10 cellular contexts compared by ENCODE assay signal in the genomic region with DNA sequence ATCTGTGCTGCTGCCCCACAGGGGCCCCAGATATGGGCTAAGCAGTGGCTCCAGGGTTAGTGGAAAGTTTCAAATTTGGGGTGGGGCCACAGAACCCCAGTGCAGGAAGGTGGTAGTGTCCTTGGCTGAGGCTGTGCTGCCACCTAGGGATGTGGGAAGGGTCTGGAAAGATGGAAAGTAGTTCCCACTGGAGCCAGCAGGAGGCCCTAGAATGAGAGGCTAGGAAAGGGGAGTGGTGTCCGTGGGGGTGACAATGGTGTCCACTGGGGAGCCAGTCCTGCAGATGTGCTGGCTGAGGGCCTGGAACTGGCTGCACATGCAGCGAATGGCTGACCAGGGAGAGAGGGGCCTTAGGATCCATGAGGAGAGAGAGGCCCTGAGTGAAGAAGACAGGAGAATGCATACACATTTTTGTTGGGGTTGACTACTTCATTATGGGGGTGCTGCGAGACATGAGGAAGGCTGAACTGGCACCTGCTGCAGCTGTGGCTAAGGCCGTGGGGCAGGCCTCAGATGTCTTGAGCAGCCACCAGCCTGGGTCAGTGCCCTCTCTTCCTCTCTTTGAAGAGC. TPM values are rescaled to one million over a fixed set of nuclear protein-coding genes. Genes with fewer than 3 reads are reported as not detected.
A peak's percentile ranks its signal among the peaks of the same experiment; 100 is the strongest.
DNase-seq lines count a peak whose midpoint lies in the region; ATAC-seq and TF ChIP-seq lines count a peak whose summit lies in the region.
"Had no signal": no experiment of that assay in that cellular context is flagged by ENCODE, and none has a peak within 500 bp of the region (broad histone marks: within the 10 kb centered on the region; RNA-seq: fewer than 3 reads in every experiment).

No MANE protein-coding gene starts in this region.

- H3K4me1 ChIP-seq in SK-N-SH (ENCODE audit: control insufficient read depth in 1 of 2, insufficient read depth in 2 of 2, low read depth in 1 of 2, low read length in 1 of 2) (peaks cover 0 to 4% of the 10 kb centered on the region in 2 experiments; a peak in 1 of 4 replicates), vagina (no peaks in the 10 kb centered on the region)
- H3K4me1 ChIP-seq: parathyroid adenoma had no signal

- H3K27ac ChIP-seq in SK-N-SH (ENCODE audit: low read depth in 2 of 2, low read length in 1 of 2) (no peak overlapping the region), vagina (no peak overlapping the region)
- H3K27ac ChIP-seq: parathyroid adenoma, SK-N-MC had no signal

- H3K9me3 Mint-ChIP-seq in stimulated activated memory B cell treated with anti-CD40 and anti-IgM and Interleukin-4, amounts not matched to agents 10 μg/mL and 1 μg/mL and 100 μg/mL, for 72 hours = no peaks in the 10 kb centered on the region

- ATAC-seq in stimulated activated memory B cell treated with anti-CD40 and anti-IgM and Interleukin-4, amounts not matched to agents 10 μg/mL and 1 μg/mL and 100 μg/mL, for 72 hours = peak; percentile 14
- ATAC-seq in HG02870 (IDR thresholded peaks at IDR 0.05; ENCODE audit: unreplicated experiment) = no peak

- DNase-seq in CMK (ENCODE audit: low read depth) = peak; percentile 9
- DNase-seq in H4 (ENCODE audit: low spot score) = peak; percentile 48
- peak; percentile 80 for DNase-seq in SK-N-SH
- DNase-seq in glomerular endothelial cell (ENCODE audit: extremely low read depth, low read depth, low spot score) = peak; percentile 29
- no peak for DNase-seq in effector CD8-positive, alpha-beta T cell (lab: John Stamatoyannopoulos, UW)
- no peak for DNase-seq in vagina (ENCODE audit: extremely low spot score in 2 of 2)

- H2AFZ ChIP-seq in SK-N-SH (ENCODE audit: low read depth) = no peak overlapping the region
- H2AFZ ChIP-seq: parathyroid adenoma had no signal

- no peaks in the 10 kb centered on the region for H3K9me3 ChIP-seq in SK-N-SH
- H3K9me3 ChIP-seq in vagina = no peaks in the 10 kb centered on the region

- H3K9me2 ChIP-seq in SK-N-SH = no peaks in the 10 kb centered on the region

- no peak for TF ChIP-seq POLR2A in vagina (IDR thresholded peaks at IDR 0.05)

- no peaks in the 10 kb centered on the region for H4K20me1 ChIP-seq in SK-N-SH (ENCODE audit: insufficient read depth)

- peak; percentile 64 for TF ChIP-seq CTCF in SK-N-SH (IDR thresholded peaks at IDR 0.05)
- TF ChIP-seq CTCF in vagina (IDR thresholded peaks at IDR 0.05) = no peak

- CTCF ChIA-PET in SK-N-SH (lab: Yijun Ruan, JAX) = interaction anchor here (0.6 to 1.6 kb wide), 15 partner anchors 9 to 400 kb away, joined by 3 to 5 read pairs (median 3); no protein-coding TSS in a partner anchor

- intact Hi-C loops in vagina (cut with DNase I) = no loop called here

- H3K27me3 Mint-ChIP-seq in stimulated activated memory B cell treated with anti-CD40 and anti-IgM and Interleukin-4, amounts not matched to agents 10 μg/mL and 1 μg/mL and 100 μg/mL, for 72 hours = no peaks in the 10 kb centered on the region

- no peak overlapping the region for H3K4me2 ChIP-seq in SK-N-SH

- H3K4me3 Mint-ChIP-seq in stimulated activated memory B cell treated with anti-CD40 and anti-IgM and Interleukin-4, amounts not matched to agents 10 μg/mL and 1 μg/mL and 100 μg/mL, for 72 hours = no peak overlapping the region

- no peak overlapping the region for H3K27ac Mint-ChIP-seq in stimulated activated memory B cell treated with anti-CD40 and anti-IgM and Interleukin-4, amounts not matched to agents 10 μg/mL and 1 μg/mL and 100 μg/mL, for 72 hours

- H3K79me2 ChIP-seq in SK-N-SH (ENCODE audit: insufficient read depth) = no peaks in the 10 kb centered on the region
- H3K79me2 ChIP-seq: parathyroid adenoma had no signal

- 67% methylated on average over 3 of the region's 4 CpGs for WGBS in SK-N-SH (ENCODE audit: low lambda C conversion rate)

- H3K36me3 ChIP-seq in SK-N-SH (replicated peaks in 1 of 2; ENCODE audit: control insufficient read depth in 1 of 2, insufficient read depth in 2 of 2, low read length in 1 of 2) (no peaks in the 10 kb centered on the region), vagina (no peaks in the 10 kb centered on the region)

- no peak for TF ChIP-seq EP300 in SK-N-SH (IDR thresholded peaks at IDR 0.05; ENCODE audit: borderline replicate concordance in 1 of 2, low read depth in 1 of 2, low read length in 1 of 2)

- POLR2A ChIA-PET in SK-N-SH (lab: Yijun Ruan, JAX) = interaction anchor here (1.2 kb wide), 1 partner anchor 33 kb away, joined by 3 read pairs; no protein-coding TSS in a partner anchor

- no peak overlapping the region for H3K9ac ChIP-seq in SK-N-SH
- H3K9ac ChIP-seq: parathyroid adenoma had no signal

- H3K27me3 ChIP-seq in SK-N-SH (ENCODE audit: insufficient read depth) (no peaks in the 10 kb centered on the region), vagina (no peaks in the 10 kb centered on the region)

- H3K36me3 Mint-ChIP-seq in stimulated activated memory B cell treated with anti-CD40 and anti-IgM and Interleukin-4, amounts not matched to agents 10 μg/mL and 1 μg/mL and 100 μg/mL, for 72 hours = no peaks in the 10 kb centered on the region

- TF ChIP-seq RAD21 in SK-N-SH (IDR thresholded peaks at IDR 0.05; ENCODE audit: low read length) = peak; percentile 71

- H3F3A ChIP-seq in SK-N-SH (replicated peaks; ENCODE audit: insufficient read depth) = no peaks in the 10 kb centered on the region

- no peaks in the 10 kb centered on the region for H3K4me1 Mint-ChIP-seq in stimulated activated memory B cell treated with anti-CD40 and anti-IgM and Interleukin-4, amounts not matched to agents 10 μg/mL and 1 μg/mL and 100 μg/mL, for 72 hours

- H3K4me3 ChIP-seq in SK-N-SH (ENCODE audit: low read depth in 2 of 2, low read length in 1 of 2) (no peak overlapping the region; a peak in 1 of 4 replicates), vagina (no peak overlapping the region)
- H3K4me3 ChIP-seq: SK-N-MC had no signal

TF ChIP-seq in SK-N-SH, 30 proteins besides CTCF, POLR2A, EP300 and RAD21:
- TF ChIP-seq POLR2AphosphoS5 (IDR thresholded peaks at IDR 0.05; ENCODE audit: low read depth, low read length) (no peak), SMC3 (IDR thresholded peaks at IDR 0.05; ENCODE audit: low read depth, low read length) (peak; percentile 64; the same call in 1 of the 2 replicates)

RNA-seq across cellular contexts. Expression of a gene that starts 21.1 kb away (rescaled TPM):
- total RNA-seq in H4 (2014; rRNA removed; shearing (Covaris generic)) = not detected in 2 replicates
- polyA plus RNA-seq in SK-N-SH (2012; rRNA removed) = not detected in 2 replicates
- polyA plus RNA-seq in SK-N-SH (2012; cell fraction: cytosol; rRNA removed) = not detected in 2 replicates
- not detected in 2 replicates for polyA plus RNA-seq in SK-N-SH (2012; cell fraction: nucleus; rRNA removed)
- total RNA-seq in glomerular endothelial cell = not detected in 2 replicates
- total RNA-seq in vagina = not detected

RNA-seq across cellular contexts. Expression of a gene that starts 33.3 kb away (rescaled TPM):
- 93.7 and 110 TPM in 2 replicates for total RNA-seq in H4 (2014; rRNA removed; shearing (Covaris generic))
- polyA plus RNA-seq in SK-N-SH (2012; rRNA removed) = 89.6 and 110 TPM in 2 replicates
- polyA plus RNA-seq in SK-N-SH (2012; cell fraction: cytosol; rRNA removed) = 107 TPM in 2 replicates
- 68.8 and 95.0 TPM in 2 replicates for polyA plus RNA-seq in SK-N-SH (2012; cell fraction: nucleus; rRNA removed)
- total RNA-seq in glomerular endothelial cell (70.7 and 92.3 TPM in 2 replicates), vagina (42.2 TPM)

Comparison
In these comparisons a context has a peak if more than half of its experiments do, and no peak if none do; other contexts are left out.
1. DNase-seq: peak in CMK (single experiment), H4 (single experiment), SK-N-SH (single experiment) and glomerular endothelial cell (single experiment); none in effector CD8-positive, alpha-beta T cell (single experiment) and vagina (0 of 2).